In genomic region chr19:1467228-1467511, GRCh38 we compare ENCODE assay signal across 1 cellular context.
A peak's percentile ranks its signal among the peaks of the same experiment; 100 is the strongest.
TF ChIP-seq lines count a peak whose summit lies in the region.

No MANE protein-coding gene starts in this region.

TF ChIP-seq in WTC11, 78 proteins besides CTCF, POLR2A, EP300 and RAD21:
- TF ChIP-seq, protein P1, sequence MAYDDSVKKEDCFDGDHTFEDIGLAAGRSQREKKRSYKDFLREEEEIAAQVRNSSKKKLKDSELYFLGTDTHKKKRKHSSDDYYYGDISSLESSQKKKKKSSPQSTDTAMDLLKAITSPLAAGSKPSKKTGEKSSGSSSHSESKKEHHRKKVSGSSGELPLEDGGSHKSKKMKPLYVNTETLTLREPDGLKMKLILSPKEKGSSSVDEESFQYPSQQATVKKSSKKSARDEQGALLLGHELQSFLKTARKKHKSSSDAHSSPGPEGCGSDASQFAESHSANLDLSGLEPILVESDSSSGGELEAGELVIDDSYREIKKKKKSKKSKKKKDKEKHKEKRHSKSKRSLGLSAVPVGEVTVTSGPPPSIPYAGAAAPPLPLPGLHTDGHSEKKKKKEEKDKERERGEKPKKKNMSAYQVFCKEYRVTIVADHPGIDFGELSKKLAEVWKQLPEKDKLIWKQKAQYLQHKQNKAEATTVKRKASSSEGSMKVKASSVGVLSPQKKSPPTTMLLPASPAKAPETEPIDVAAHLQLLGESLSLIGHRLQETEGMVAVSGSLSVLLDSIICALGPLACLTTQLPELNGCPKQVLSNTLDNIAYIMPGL (CRISPR knock-in tag; IDR thresholded peaks at IDR 0.05): peak; percentile 44; the same call in 1 of the 2 replicates
- TF ChIP-seq SOX15 (CRISPR knock-in tag; IDR thresholded peaks at IDR 0.05): no peak
TF ChIP-seq in WTC11: peak in this region for 1.
